16 cellular contexts compared by ENCODE assay signal in genomic region chr5:151024440-151024839, GRCh38. TPM values are rescaled to one million over a fixed set of nuclear protein-coding genes. Genes with fewer than 3 reads are reported as not detected.
DNase-seq lines count a peak whose midpoint lies in the region; ATAC-seq and TF ChIP-seq lines count a peak whose summit lies in the region.
"Had no signal": no experiment of that assay in that cellular context is flagged by ENCODE, and none has a peak within 500 bp of the region (broad histone marks: within the 10 kb centered on the region; RNA-seq: fewer than 3 reads in every experiment).

No MANE protein-coding gene starts in this region.

- H3K27ac ChIP-seq in heart right ventricle = peak overlapping the region; percentile 76 to 96 (median 92)
- H3K27ac ChIP-seq in esophagus (ENCODE audit: low read depth in 2 of 2, low read length in 1 of 2) = peak overlapping the region; percentile 83 to 96
- peak overlapping the region; percentile 84 to 86 for H3K27ac ChIP-seq in prostate gland
- H3K27ac ChIP-seq in vagina = peak overlapping the region; percentile 94

- no peaks in the 10 kb centered on the region for H3K9me3 ChIP-seq in heart right ventricle
- no peaks in the 10 kb centered on the region for H3K9me3 ChIP-seq in esophagus (ENCODE audit: control insufficient read depth in 2 of 2, insufficient read depth in 1 of 2, low read depth in 1 of 2, low read length in 1 of 2)
- no peaks in the 10 kb centered on the region for H3K9me3 ChIP-seq in prostate gland
- no peaks in the 10 kb centered on the region for H3K9me3 ChIP-seq in vagina

- peaks cover 0 to 50% (median 21%) of the 10 kb centered on the region in 9 donors for H3K36me3 ChIP-seq in heart right ventricle
- H3K36me3 ChIP-seq in esophagus (ENCODE audit: control insufficient read depth in 2 of 2, insufficient read depth in 2 of 2, low read length in 1 of 2) = peaks cover 4 to 35% of the 10 kb centered on the region in 2 donors
- peaks cover 0 to 5% of the 10 kb centered on the region in 2 donors for H3K36me3 ChIP-seq in prostate gland
- peaks cover 0 to 22% of the 10 kb centered on the region in 2 donors for H3K36me3 ChIP-seq in vagina

- no peak for DNase-seq in heart right ventricle
- DNase-seq in left cardiac atrium = no peak
- no peak for DNase-seq in prostate gland (ENCODE audit: low spot score)
- no peak for DNase-seq in vagina (ENCODE audit: extremely low spot score in 2 of 2)
- DNase-seq in activated naive CD8-positive, alpha-beta T cell treated with anti-CD3 and anti-CD28 coated beads, Interleukin-2, amount 50 U/mL, for 24 hours = no peak
- DNase-seq: activated B cell treated with CpG ODN at 0.5 μM for 24 hours; COR-L47; dorsolateral prefrontal cortex; GF-D8; NCI-H1417 treated with DMSO at 0.1 percent for 48 hours; NCI-H446 treated with DMSO at 0.1 percent for 48 hours; stimulated activated CD4-positive, alpha-beta T cell treated with anti-CD3 and anti-CD28 coated beads, Interleukin-4, amount 100 ng/mL, for 24 hours had no signal

- 61 to 77% methylated on average over 3 of the region's 3 CpGs for WGBS in heart right ventricle, 2 donors
- 60 to 77% methylated on average over 3 of the region's 3 CpGs for WGBS in esophagus, 2 donors
- 69% methylated on average over 3 of the region's 3 CpGs for WGBS in prostate gland

- no peak for TF ChIP-seq CTCF in heart right ventricle (IDR thresholded peaks at IDR 0.05)
- TF ChIP-seq CTCF in prostate gland (IDR thresholded peaks at IDR 0.05) = no peak
- no peak for TF ChIP-seq CTCF in vagina (IDR thresholded peaks at IDR 0.05)

- TF ChIP-seq POLR2A in prostate gland (IDR thresholded peaks at IDR 0.05) = no peak
- no peak for TF ChIP-seq POLR2A in vagina (IDR thresholded peaks at IDR 0.05)

- intact Hi-C loops in heart right ventricle (cut with DNase I) (no loop called here), left cardiac atrium (cut with DNase I) (no loop called here), prostate gland (cut with DNase I) (no loop called here), vagina (cut with DNase I) (no loop called here)

- H3K27me3 ChIP-seq in heart right ventricle (no peaks in the 10 kb centered on the region), esophagus (ENCODE audit: control insufficient read depth in 1 of 2, insufficient read depth in 2 of 2, low read length in 2 of 2) (no peaks in the 10 kb centered on the region), prostate gland (replicated peaks; ENCODE audit: insufficient read depth) (no peaks in the 10 kb centered on the region), vagina (no peaks in the 10 kb centered on the region)
- H3K27me3 ChIP-seq: dorsolateral prefrontal cortex had no signal

- H3K27ac Mint-ChIP-seq in activated naive CD8-positive, alpha-beta T cell treated with anti-CD3 and anti-CD28 coated beads, Interleukin-2, amount 50 U/mL, for 24 hours = no peak overlapping the region
- H3K27ac Mint-ChIP-seq: activated B cell treated with CpG ODN at 0.5 μM for 24 hours had no signal

- peaks cover 15% of the 10 kb centered on the region for H3K36me3 Mint-ChIP-seq in activated naive CD8-positive, alpha-beta T cell treated with anti-CD3 and anti-CD28 coated beads, Interleukin-2, amount 50 U/mL, for 24 hours (ENCODE audit: low read depth)

- ATAC-seq in heart right ventricle = no peak
- no peak for ATAC-seq in left cardiac atrium
- ATAC-seq in activated naive CD8-positive, alpha-beta T cell treated with anti-CD3 and anti-CD28 coated beads, Interleukin-2, amount 50 U/mL, for 24 hours = no peak
- ATAC-seq in GM19463 (IDR thresholded peaks at IDR 0.05; ENCODE audit: unreplicated experiment) = no peak
- no peak for ATAC-seq in SK-N-SH treated with all-trans-retinoic acid at 6 μM for 48 hours

- no peak overlapping the region for H3K4me3 Mint-ChIP-seq in activated naive CD8-positive, alpha-beta T cell treated with anti-CD3 and anti-CD28 coated beads, Interleukin-2, amount 50 U/mL, for 24 hours
- H3K4me3 Mint-ChIP-seq: activated B cell treated with CpG ODN at 0.5 μM for 24 hours had no signal

- H3K4me1 Mint-ChIP-seq in activated naive CD8-positive, alpha-beta T cell treated with anti-CD3 and anti-CD28 coated beads, Interleukin-2, amount 50 U/mL, for 24 hours = peaks cover 12% of the 10 kb centered on the region

- peaks cover 38 to 96% (median 81%) of the 10 kb centered on the region in 9 donors for H3K4me1 ChIP-seq in heart right ventricle
- H3K4me1 ChIP-seq in esophagus (ENCODE audit: control insufficient read depth in 2 of 2, insufficient read depth in 2 of 2, low read length in 1 of 2) = peaks cover 2 to 34% of the 10 kb centered on the region in 2 donors
- H3K4me1 ChIP-seq in prostate gland (replicated peaks) = peaks cover 16% of the 10 kb centered on the region
- peaks cover 88% of the 10 kb centered on the region for H3K4me1 ChIP-seq in vagina

- no peaks in the 10 kb centered on the region for H3K9me3 Mint-ChIP-seq in activated naive CD8-positive, alpha-beta T cell treated with anti-CD3 and anti-CD28 coated beads, Interleukin-2, amount 50 U/mL, for 24 hours
- H3K9me3 Mint-ChIP-seq: activated B cell treated with CpG ODN at 0.5 μM for 24 hours had no signal

- H3K4me3 ChIP-seq in heart right ventricle = peak overlapping the region in 2 of 10 donors; percentile 13 to 81
- H3K4me3 ChIP-seq in esophagus (ENCODE audit: low read depth in 1 of 2, low read length in 2 of 2) = no peak overlapping the region
- peak overlapping the region in 1 of 2 donors; percentile 10 for H3K4me3 ChIP-seq in prostate gland
- H3K4me3 ChIP-seq in vagina = peak overlapping the region in 1 of 2 donors; percentile 86
- H3K4me3 ChIP-seq: dorsolateral prefrontal cortex had no signal

- peaks cover 5% of the 10 kb centered on the region for H3K27me3 Mint-ChIP-seq in activated naive CD8-positive, alpha-beta T cell treated with anti-CD3 and anti-CD28 coated beads, Interleukin-2, amount 50 U/mL, for 24 hours
- H3K27me3 Mint-ChIP-seq: activated B cell treated with CpG ODN at 0.5 μM for 24 hours had no signal

TF ChIP-seq in SK-N-SH treated with all-trans-retinoic acid at 6 μM for 48 hours, 23 proteins besides CTCF, POLR2A, EP300 and RAD21:
- TF ChIP-seq PPARA (CRISPR knock-in tag; IDR thresholded peaks at IDR 0.05; ENCODE audit: borderline replicate concordance) (no peak), ARNTL (CRISPR knock-in tag; IDR thresholded peaks at IDR 0.05; ENCODE audit: borderline replicate concordance, low read depth) (no peak), GLIS3 (CRISPR knock-in tag; IDR thresholded peaks at IDR 0.05) (no peak), TSHZ2 (CRISPR knock-in tag; IDR thresholded peaks at IDR 0.05) (no peak), RARB (CRISPR knock-in tag; IDR thresholded peaks at IDR 0.05) (no peak), ZFP3 (CRISPR knock-in tag; IDR thresholded peaks at IDR 0.05) (no peak), TOX (CRISPR knock-in tag; IDR thresholded peaks at IDR 0.05; ENCODE audit: borderline replicate concordance) (no peak)

RNA-seq across cellular contexts. Expression of gene GPX3, which starts 4.0 kb away (rescaled TPM):
- total RNA-seq in heart right ventricle (100 to 1,000 TPM; 208 to 990 (median 601) TPM), left cardiac atrium (1,000 to 10,000 TPM; 1,172 to 1,220 TPM), prostate gland (100 to 1,000 TPM; 195 to 270 TPM), vagina (3,069 TPM)
- polyA plus RNA-seq in heart right ventricle (1,000 to 10,000 TPM; 1,059 to 1,234 TPM), esophagus (100 to 1,000 TPM; 143 to 277 TPM)
- total RNA-seq: OCI-LY7 had no signal

RNA-seq across cellular contexts. Expression of gene TNIP1, which starts 56.4 kb away (rescaled TPM):
- 100 to 1,000 TPM; 113 to 130 (median 125) TPM for total RNA-seq in heart right ventricle
- 10 to 100 TPM; 63.8 to 78.1 TPM for polyA plus RNA-seq in heart right ventricle
- 100 to 1,000 TPM in 1 of 2 donors, 10 to 100 TPM in 1; 80.4 to 101 TPM for total RNA-seq in left cardiac atrium
- polyA plus RNA-seq in esophagus = 100 to 1,000 TPM in 1 of 2 donors, 10 to 100 TPM in 1; 68.3 to 140 TPM
- 10 to 100 TPM; 61.9 to 81.6 TPM for total RNA-seq in prostate gland
- total RNA-seq in vagina = 92.6 TPM
